In the genomic region with DNA sequence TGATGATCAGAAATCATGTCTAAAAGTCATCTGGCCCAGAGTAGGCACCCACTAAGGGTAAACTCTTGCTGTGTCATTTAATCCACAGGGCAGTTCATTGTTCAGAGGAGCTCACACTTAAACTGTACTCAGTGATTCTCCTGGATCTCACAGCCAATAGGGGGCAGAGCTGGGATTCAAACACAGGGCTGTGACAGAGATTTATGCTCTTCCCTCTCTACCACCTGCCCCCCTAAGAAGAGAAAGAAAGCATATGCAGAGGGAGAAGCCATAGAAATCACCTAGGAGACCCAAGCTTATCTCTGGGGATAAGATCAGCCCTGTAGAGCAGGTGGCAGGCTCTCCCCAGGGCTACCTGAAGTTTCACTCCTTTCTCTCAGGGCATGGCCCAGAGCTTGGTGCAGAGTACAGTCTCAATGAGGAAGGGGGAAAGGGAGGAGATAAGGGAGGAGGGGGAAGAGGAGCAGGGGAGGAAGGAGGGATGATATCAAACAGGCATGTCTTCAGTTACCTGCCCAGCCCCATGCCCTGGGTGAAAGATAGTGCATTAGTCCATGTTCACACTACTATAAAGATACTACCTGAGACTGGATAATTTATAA, we compare ENCODE assay signal across 1 cellular context.
TF ChIP-seq lines count a peak whose summit lies in the region.

No MANE protein-coding gene starts in this region.

TF ChIP-seq in GM12878, 131 proteins besides CTCF, POLR2A, EP300 and RAD21 (continued from another document):
- TF ChIP-seq, protein P1, sequence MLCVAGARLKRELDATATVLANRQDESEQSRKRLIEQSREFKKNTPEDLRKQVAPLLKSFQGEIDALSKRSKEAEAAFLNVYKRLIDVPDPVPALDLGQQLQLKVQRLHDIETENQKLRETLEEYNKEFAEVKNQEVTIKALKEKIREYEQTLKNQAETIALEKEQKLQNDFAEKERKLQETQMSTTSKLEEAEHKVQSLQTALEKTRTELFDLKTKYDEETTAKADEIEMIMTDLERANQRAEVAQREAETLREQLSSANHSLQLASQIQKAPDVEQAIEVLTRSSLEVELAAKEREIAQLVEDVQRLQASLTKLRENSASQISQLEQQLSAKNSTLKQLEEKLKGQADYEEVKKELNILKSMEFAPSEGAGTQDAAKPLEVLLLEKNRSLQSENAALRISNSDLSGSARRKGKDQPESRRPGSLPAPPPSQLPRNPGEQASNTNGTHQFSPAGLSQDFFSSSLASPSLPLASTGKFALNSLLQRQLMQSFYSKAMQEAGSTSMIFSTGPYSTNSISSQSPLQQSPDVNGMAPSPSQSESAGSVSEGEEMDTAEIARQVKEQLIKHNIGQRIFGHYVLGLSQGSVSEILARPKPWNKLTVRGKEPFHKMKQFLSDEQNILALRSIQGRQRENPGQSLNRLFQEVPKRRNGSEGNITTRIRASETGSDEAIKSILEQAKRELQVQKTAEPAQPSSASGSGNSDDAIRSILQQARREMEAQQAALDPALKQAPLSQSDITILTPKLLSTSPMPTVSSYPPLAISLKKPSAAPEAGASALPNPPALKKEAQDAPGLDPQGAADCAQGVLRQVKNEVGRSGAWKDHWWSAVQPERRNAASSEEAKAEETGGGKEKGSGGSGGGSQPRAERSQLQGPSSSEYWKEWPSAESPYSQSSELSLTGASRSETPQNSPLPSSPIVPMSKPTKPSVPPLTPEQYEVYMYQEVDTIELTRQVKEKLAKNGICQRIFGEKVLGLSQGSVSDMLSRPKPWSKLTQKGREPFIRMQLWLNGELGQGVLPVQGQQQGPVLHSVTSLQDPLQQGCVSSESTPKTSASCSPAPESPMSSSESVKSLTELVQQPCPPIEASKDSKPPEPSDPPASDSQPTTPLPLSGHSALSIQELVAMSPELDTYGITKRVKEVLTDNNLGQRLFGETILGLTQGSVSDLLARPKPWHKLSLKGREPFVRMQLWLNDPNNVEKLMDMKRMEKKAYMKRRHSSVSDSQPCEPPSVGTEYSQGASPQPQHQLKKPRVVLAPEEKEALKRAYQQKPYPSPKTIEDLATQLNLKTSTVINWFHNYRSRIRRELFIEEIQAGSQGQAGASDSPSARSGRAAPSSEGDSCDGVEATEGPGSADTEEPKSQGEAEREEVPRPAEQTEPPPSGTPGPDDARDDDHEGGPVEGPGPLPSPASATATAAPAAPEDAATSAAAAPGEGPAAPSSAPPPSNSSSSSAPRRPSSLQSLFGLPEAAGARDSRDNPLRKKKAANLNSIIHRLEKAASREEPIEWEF (IDR thresholded peaks at IDR 0.05; ENCODE audit: insufficient replicate concordance, low read depth, low read length), result no peak
- TF ChIP-seq, protein P2, sequence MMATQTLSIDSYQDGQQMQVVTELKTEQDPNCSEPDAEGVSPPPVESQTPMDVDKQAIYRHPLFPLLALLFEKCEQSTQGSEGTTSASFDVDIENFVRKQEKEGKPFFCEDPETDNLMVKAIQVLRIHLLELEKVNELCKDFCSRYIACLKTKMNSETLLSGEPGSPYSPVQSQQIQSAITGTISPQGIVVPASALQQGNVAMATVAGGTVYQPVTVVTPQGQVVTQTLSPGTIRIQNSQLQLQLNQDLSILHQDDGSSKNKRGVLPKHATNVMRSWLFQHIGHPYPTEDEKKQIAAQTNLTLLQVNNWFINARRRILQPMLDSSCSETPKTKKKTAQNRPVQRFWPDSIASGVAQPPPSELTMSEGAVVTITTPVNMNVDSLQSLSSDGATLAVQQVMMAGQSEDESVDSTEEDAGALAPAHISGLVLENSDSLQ (IDR thresholded peaks at IDR 0.05), result 0 out of 2 replicates have a peak, but pooled peaks have one; percentile 9
- TF ChIP-seq TBL1XR1 (IDR thresholded peaks at IDR 0.05; ENCODE audit: low read depth, low read length) (no peak), CBFB (IDR thresholded peaks at IDR 0.05; ENCODE audit: low read depth) (no peak), IKZF2 (IDR thresholded peaks at IDR 0.05) (no peak)
TF ChIP-seq in GM12878: peak in this region for 1.
